Comparison of ENCODE assay signal across 8 cellular contexts in genomic region chr6:56852249-56852606, GRCh38.
DNase-seq lines count a peak whose midpoint lies in the region; ATAC-seq and TF ChIP-seq lines count a peak whose summit lies in the region.

No MANE protein-coding gene starts in this region.

- intact Hi-C loops in naive thymus-derived CD4-positive, alpha-beta T cell (cut with micrococcal nuclease), result loop anchor here (1.0 to 5.0 kb wide), 4 partner anchors 8 to 495 kb away; partner anchors contain the start of gene PRIM2 (in 1 of the 2)

- no peak for TF ChIP-seq RAD21 in SK-N-SH (IDR thresholded peaks at IDR 0.05; ENCODE audit: low read length)

- H4K20me1 ChIP-seq in GM23338 (replicated peaks; ENCODE audit: insufficient read depth) (0 out of 2 replicates have a peak, but pooled peaks cover 3% of the 10 kb centered on the region), SK-N-SH (ENCODE audit: insufficient read depth) (no peaks in the 10 kb centered on the region; the same call in 1 of the 2 replicates)

- H3K9me2 ChIP-seq in GM23338 (ENCODE audit: insufficient read depth) (no peaks in the 10 kb centered on the region), SK-N-SH (no peaks in the 10 kb centered on the region)

- POLR2A ChIA-PET in SK-N-SH (lab: Yijun Ruan, JAX), result interaction anchor here (1.1 to 1.5 kb wide), 3 partner anchors 140 to 310 kb away, joined by 3 to 5 read pairs (median 3); no protein-coding TSS in a partner anchor
- POLR2A ChIA-PET in naive thymus-derived CD4-positive, alpha-beta T cell (lab: Charles Lee), result no interaction called here

- peaks cover 34% of the 10 kb centered on the region for H3K79me2 ChIP-seq in GM23338 (replicated peaks; ENCODE audit: insufficient read depth)
- peaks cover 75% of the 10 kb centered on the region for H3K79me2 ChIP-seq in SK-N-SH (ENCODE audit: insufficient read depth)

- peak overlapping the region; percentile 89 for H3K27ac Mint-ChIP-seq in GM23338
- H3K27ac Mint-ChIP-seq in naive thymus-derived CD4-positive, alpha-beta T cell, result peak overlapping the region in 1 of 9 donors; percentile 67

- peaks cover 49% of the 10 kb centered on the region for H3K4me1 Mint-ChIP-seq in GM23338
- peaks cover 13 to 26% (median 25%) of the 10 kb centered on the region in 7 donors for H3K4me1 Mint-ChIP-seq in naive thymus-derived CD4-positive, alpha-beta T cell

- no peak for TF ChIP-seq CTCF in GM12864 (IDR thresholded peaks at IDR 0.05; ENCODE audit: low read depth, low read length, missing control alignments)
- no peak for TF ChIP-seq CTCF in GM23338 (conservative IDR thresholded peaks at IDR 0.05; ENCODE audit: low read depth in 2 of 2)
- TF ChIP-seq CTCF in SK-N-SH (IDR thresholded peaks at IDR 0.05), result no peak
- no peak for TF ChIP-seq CTCF in omental fat pad (IDR thresholded peaks at IDR 0.05)

- H3K9me3 Mint-ChIP-seq in GM23338, result no peaks in the 10 kb centered on the region
- H3K9me3 Mint-ChIP-seq in naive thymus-derived CD4-positive, alpha-beta T cell, result no peaks in the 10 kb centered on the region

- H3K27me3 ChIP-seq in GM23338 (ENCODE audit: insufficient read depth) (no peaks in the 10 kb centered on the region), SK-N-SH (ENCODE audit: insufficient read depth) (no peaks in the 10 kb centered on the region)
- H3K27me3 ChIP-seq in naive thymus-derived CD4-positive, alpha-beta T cell (ENCODE audit: control insufficient read depth in 2 of 2, insufficient read depth in 2 of 2, low read length in 2 of 2), result peaks cover 0 to 3% of the 10 kb centered on the region in 2 donors

- no peaks in the 10 kb centered on the region for H3K36me3 Mint-ChIP-seq in GM23338 (ENCODE audit: low read depth)
- H3K36me3 Mint-ChIP-seq in naive thymus-derived CD4-positive, alpha-beta T cell, result no peaks in the 10 kb centered on the region

- peaks cover 9% of the 10 kb centered on the region for H3K27me3 Mint-ChIP-seq in GM23338 (ENCODE audit: insufficient read depth, low read depth, poor library complexity)
- peaks cover 26 to 63% (median 52%) of the 10 kb centered on the region in 5 donors for H3K27me3 Mint-ChIP-seq in naive thymus-derived CD4-positive, alpha-beta T cell

- H3K27ac ChIP-seq in GM23338 (ENCODE audit: low read depth) (peak overlapping the region; percentile 78), SK-N-SH (ENCODE audit: low read depth in 2 of 2, low read length in 1 of 2) (peak overlapping the region; percentile 86 to 92)
- H3K27ac ChIP-seq in naive thymus-derived CD4-positive, alpha-beta T cell (ENCODE audit: low read depth, low read length), result no peak overlapping the region

- H3K9ac ChIP-seq in SK-N-SH, result peak overlapping the region; percentile 72

- ATAC-seq in GM23338 (no peak; the same call in 2 of the 3 replicates), omental fat pad (ENCODE audit: low FRiP score) (no peak)
- no peak for ATAC-seq in naive thymus-derived CD4-positive, alpha-beta T cell

- 13% methylated on average over 2 of the region's 2 CpGs for WGBS in SK-N-SH (ENCODE audit: low lambda C conversion rate)

- H3K4me3 Mint-ChIP-seq in GM23338, result peak overlapping the region; percentile 89
- H3K4me3 Mint-ChIP-seq in naive thymus-derived CD4-positive, alpha-beta T cell, result peak overlapping the region in 8 of 10 donors; percentile 42 to 83 (median 81)

- H3K4me3 ChIP-seq in GM12864 (ENCODE audit: low read depth, low read length), result peak overlapping the region; percentile 54; the same call in 1 of the 2 replicates
- peak overlapping the region; percentile 66 for H3K4me3 ChIP-seq in GM23338
- peak overlapping the region; percentile 57 to 73 for H3K4me3 ChIP-seq in SK-N-SH (ENCODE audit: low read depth in 2 of 2, low read length in 1 of 2)
- H3K4me3 ChIP-seq in naive thymus-derived CD4-positive, alpha-beta T cell (ENCODE audit: low read length), result no peak overlapping the region

- peak in 1 of 2 experiments; percentile 72; a peak in 1 of 4 replicates for TF ChIP-seq EP300 in SK-N-SH (IDR thresholded peaks at IDR 0.05; ENCODE audit: borderline replicate concordance in 1 of 2, low read depth in 1 of 2, low read length in 1 of 2)

- DNase-seq in GM12864 (ENCODE audit: low read depth) (no peak), GM23338 (ENCODE audit: low spot score) (no peak), SK-N-SH (no peak), NCI-H146 (lab: John Stamatoyannopoulos, UW) (no peak), omental fat pad (ENCODE audit: low spot score) (no peak), GM03348 (ENCODE audit: low spot score) (no peak), NCI-H345 treated with DMSO at 0.1 percent for 48 hours (lab: John Stamatoyannopoulos, UW; ENCODE audit: unreplicated experiment) (no peak)
- DNase-seq in naive thymus-derived CD4-positive, alpha-beta T cell, result no peak

- peak overlapping the region; percentile 75 for H3K4me2 ChIP-seq in GM23338
- peak overlapping the region; percentile 84 for H3K4me2 ChIP-seq in SK-N-SH

- H3K4me1 ChIP-seq in GM23338 (ENCODE audit: insufficient read depth) (peaks cover 52% of the 10 kb centered on the region), SK-N-SH (ENCODE audit: control insufficient read depth in 1 of 2, insufficient read depth in 2 of 2, low read depth in 1 of 2, low read length in 1 of 2) (peaks cover 9 to 22% of the 10 kb centered on the region in 2 experiments; a peak in 3 of 4 replicates)
- H3K4me1 ChIP-seq in naive thymus-derived CD4-positive, alpha-beta T cell (ENCODE audit: control insufficient read depth in 2 of 2, insufficient read depth in 2 of 2, low read length in 2 of 2), result no peaks in the 10 kb centered on the region

- H2AFZ ChIP-seq in GM23338, result peak overlapping the region; percentile 15; the same call in 1 of the 2 replicates
- H2AFZ ChIP-seq in SK-N-SH (ENCODE audit: low read depth), result peak overlapping the region; percentile 83

- H3K9me3 ChIP-seq in SK-N-SH, result no peaks in the 10 kb centered on the region
- no peaks in the 10 kb centered on the region for H3K9me3 ChIP-seq in naive thymus-derived CD4-positive, alpha-beta T cell (ENCODE audit: control insufficient read depth in 2 of 3, low read length in 3 of 3)

- H3K36me3 ChIP-seq in GM23338 (ENCODE audit: insufficient read depth) (no peaks in the 10 kb centered on the region), SK-N-SH (replicated peaks in 1 of 2; ENCODE audit: control insufficient read depth in 1 of 2, insufficient read depth in 2 of 2, low read length in 1 of 2) (peaks cover 2 to 4% of the 10 kb centered on the region in 2 experiments)
- no peaks in the 10 kb centered on the region for H3K36me3 ChIP-seq in naive thymus-derived CD4-positive, alpha-beta T cell (ENCODE audit: control insufficient read depth in 2 of 3, insufficient read depth in 3 of 3, low read length in 3 of 3)

- CTCF ChIA-PET in SK-N-SH (lab: Yijun Ruan, JAX), result interaction anchor here (0.6 to 6.4 kb wide), 49 partner anchors 8 to 501 kb away, joined by 3 to 120 read pairs (median 4); partner anchors contain the start of genes DST and PRIM2
- CTCF ChIA-PET in naive thymus-derived CD4-positive, alpha-beta T cell (lab: Charles Lee), result interaction anchor here (0.5 to 2.2 kb wide), 7 partner anchors 52 to 370 kb away, joined by 3 to 10 read pairs (median 4); partner anchors contain the start of gene RAB23

- no peaks in the 10 kb centered on the region; the same call in 1 of the 2 replicates for H3F3A ChIP-seq in GM23338 (replicated peaks; ENCODE audit: low read depth)
- H3F3A ChIP-seq in SK-N-SH (replicated peaks; ENCODE audit: insufficient read depth), result peaks cover 22% of the 10 kb centered on the region

TF ChIP-seq in GM23338, 12 proteins besides CTCF, POLR2A, EP300 and RAD21 (continues in another document):
- no peak for TF ChIP-seq ZNF331 (CRISPR knock-in tag; IDR thresholded peaks at IDR 0.05; ENCODE audit: low read depth)
- no peak for TF ChIP-seq ZNF114 (CRISPR knock-in tag; IDR thresholded peaks at IDR 0.05)
- no peak for TF ChIP-seq CREB1 (CRISPR knock-in tag; IDR thresholded peaks at IDR 0.05; ENCODE audit: low read depth)
- no peak for TF ChIP-seq ETS1 (IDR thresholded peaks at IDR 0.05)
- TF ChIP-seq EZH2 (IDR thresholded peaks at IDR 0.05; ENCODE audit: low read depth, unreplicated experiment), result no peak
- no peak for TF ChIP-seq JUNB (IDR thresholded peaks at IDR 0.05; ENCODE audit: unreplicated experiment)
- no peak for TF ChIP-seq STAT1 (IDR thresholded peaks at IDR 0.05; ENCODE audit: unreplicated experiment)
- TF ChIP-seq EZH2phosphoT487 (IDR thresholded peaks at IDR 0.05; ENCODE audit: unreplicated experiment), result no peak

TF ChIP-seq in SK-N-SH, 30 proteins besides CTCF, POLR2A, EP300 and RAD21:
- TF ChIP-seq NRF1 (IDR thresholded peaks at IDR 0.05; ENCODE audit: low read depth, low read length), result no peak
- peak; percentile 67 for TF ChIP-seq PBX3 (IDR thresholded peaks at IDR 0.05)
- TF ChIP-seq CHD2 (IDR thresholded peaks at IDR 0.05; ENCODE audit: low read length, partially characterized antibody), result peak; percentile 27
- TF ChIP-seq GATA2 (CRISPR knock-in tag; IDR thresholded peaks at IDR 0.05), result no peak
- TF ChIP-seq YY1 (IDR thresholded peaks at IDR 0.05; ENCODE audit: low read depth), result no peak
- TF ChIP-seq TCF12 (IDR thresholded peaks at IDR 0.05), result peak; percentile 70
- TF ChIP-seq SIN3A (IDR thresholded peaks at IDR 0.05; ENCODE audit: borderline replicate concordance, low read depth, low read length), result no peak
